Comparison of ENCODE assay signal across 1 cellular context in genomic region chr12:54569995-54570531, GRCh38.
TF ChIP-seq lines count a peak whose summit lies in the region.

No MANE protein-coding gene starts in this region.

TF ChIP-seq in H1, 55 proteins besides CTCF, POLR2A, EP300 and RAD21 (continued from another document):
- no peak for TF ChIP-seq E2F6 (IDR thresholded peaks at IDR 0.05)
TF ChIP-seq in H1: peak in this region for 3.
